ENCODE assay signal across 8 cellular contexts in genomic region chr18:35386600-35387366, GRCh38.
DNase-seq lines count a peak whose midpoint lies in the region; ATAC-seq and TF ChIP-seq lines count a peak whose summit lies in the region.

No MANE protein-coding gene starts in this region.

- H3K4me3 ChIP-seq in WI38 (ENCODE audit: low read depth, low read length) = no peak overlapping the region

- in situ Hi-C loops in GM13977 (cut with MboI; ENCODE audit: low pct_unique_long_range_greater_than_20kb, low sequenced_read_pairs, unreplicated experiment) = loop anchor here (25.0 kb wide), 1 partner anchor 901 kb away; the partner anchor contains the start of gene FHOD3

- peak; percentile 85 for ATAC-seq in HG03103 (IDR thresholded peaks at IDR 0.05; ENCODE audit: low read depth, unreplicated experiment)

- TF ChIP-seq CTCF in 22Rv1 (IDR thresholded peaks at IDR 0.05) = peak; percentile 97
- peak; percentile 90 for TF ChIP-seq CTCF in GM13977 (IDR thresholded peaks at IDR 0.05; ENCODE audit: extremely low read depth, insufficient read depth, missing control alignments)
- TF ChIP-seq CTCF in WI38 (IDR thresholded peaks at IDR 0.05; ENCODE audit: low read depth, low read length) = peak; percentile 85

- peak; percentile 73 for DNase-seq in GM13977 (ENCODE audit: low spot score)
- peak; percentile 90 for DNase-seq in NCI-H2227 (lab: John Stamatoyannopoulos, UW; ENCODE audit: unreplicated experiment)
- DNase-seq in caudate nucleus (lab: John Stamatoyannopoulos, UW) = peak in 54 of 61 donors; percentile 6 to 79 (median 40)
- peak; percentile 76 for DNase-seq in kidney glomerular epithelial cell (lab: John Stamatoyannopoulos, UW)
- peak; percentile 44 for DNase-seq in stimulated activated CD4-positive, alpha-beta T cell treated with anti-CD3 and anti-CD28 coated beads, Interleukin-2, amount 100 ng/mL, for 4 hours (ENCODE audit: low read depth)

- H3K27ac ChIP-seq in 22Rv1 = no peak overlapping the region
- no peak overlapping the region for H3K27ac ChIP-seq in caudate nucleus (ENCODE audit: low read depth, low read length)

Comparison
In these comparisons a context has a peak if more than half of its experiments do, and no peak if none do; other contexts are left out.
1. DNase-seq: peak in every context shown above with its lines; median percentile 90 in NCI-H2227; 76 in kidney glomerular epithelial cell; 73 in GM13977; 44 in stimulated activated CD4-positive, alpha-beta T cell treated with anti-CD3 and anti-CD28 coated beads, Interleukin-2, amount 100 ng/mL, for 4 hours; 40 in caudate nucleus.